12 cellular contexts compared by ENCODE assay signal in genomic region chr3:125200731-125201139, GRCh38.
A peak's percentile ranks its signal among the peaks of the same experiment; 100 is the strongest.
DNase-seq lines count a peak whose midpoint lies in the region; ATAC-seq and TF ChIP-seq lines count a peak whose summit lies in the region.
"Had no signal": no experiment of that assay in that cellular context is flagged by ENCODE, and none has a peak within 500 bp of the region (broad histone marks: within the 10 kb centered on the region; RNA-seq: fewer than 3 reads in every experiment).

No MANE protein-coding gene starts in this region.

- TF ChIP-seq CTCF in GM13977 (IDR thresholded peaks at IDR 0.05; ENCODE audit: extremely low read depth, insufficient read depth, missing control alignments) (no peak), OCI-LY3 (IDR thresholded peaks at IDR 0.05; ENCODE audit: low read depth, low read length) (no peak)

- peak overlapping the region; percentile 52 for H3K4me3 ChIP-seq in OCI-LY3 (ENCODE audit: low read length)
- H3K4me3 ChIP-seq: BLaER1, suprapubic skin had no signal

- no peaks in the 10 kb centered on the region for H3K79me2 ChIP-seq in OCI-LY3 (ENCODE audit: low read length)

- 0 out of 2 replicates have a peak overlapping the region, but pooled peaks have one; percentile 18 for H2AFZ ChIP-seq in OCI-LY3 (ENCODE audit: low read depth, low read length)

- H3K9me3 ChIP-seq in OCI-LY3 (ENCODE audit: insufficient read depth, low read length) = no peaks in the 10 kb centered on the region
- H3K9me3 ChIP-seq: BLaER1, suprapubic skin had no signal

- peaks cover 24% of the 10 kb centered on the region for H3K4me1 ChIP-seq in OCI-LY3 (ENCODE audit: low read length)
- H3K4me1 ChIP-seq: suprapubic skin had no signal

- ATAC-seq in GM19452 (IDR thresholded peaks at IDR 0.05; ENCODE audit: unreplicated experiment) (peak; percentile 80), HG02885 (IDR thresholded peaks at IDR 0.05; ENCODE audit: poor library complexity, unreplicated experiment) (peak; percentile 70)
- ATAC-seq: esophagus mucosa had no signal

- no peaks in the 10 kb centered on the region for H3K36me3 ChIP-seq in OCI-LY3 (replicated peaks; ENCODE audit: low read depth, low read length)
- H3K36me3 ChIP-seq: BLaER1, suprapubic skin had no signal

- no peak overlapping the region for H3K9ac ChIP-seq in OCI-LY3 (ENCODE audit: low read length)
- H3K9ac ChIP-seq: BLaER1 had no signal

- H3K4me2 ChIP-seq in OCI-LY3 (ENCODE audit: low read length) = peak overlapping the region; percentile 78
- H3K4me2 ChIP-seq: BLaER1 had no signal

- no peaks in the 10 kb centered on the region for H4K20me1 ChIP-seq in OCI-LY3 (ENCODE audit: insufficient read depth, low read length)
- H4K20me1 ChIP-seq: BLaER1 had no signal

- no peak overlapping the region for H3K27ac ChIP-seq in OCI-LY3 (ENCODE audit: low read length)
- H3K27ac ChIP-seq: BLaER1, suprapubic skin had no signal

- in situ Hi-C loops in GM13977 (cut with MboI; ENCODE audit: low pct_unique_long_range_greater_than_20kb, low sequenced_read_pairs, unreplicated experiment) = no loop called here

- H3K27me3 ChIP-seq in OCI-LY3 (ENCODE audit: low read depth, low read length) = peaks cover 12% of the 10 kb centered on the region; the same call in 1 of the 2 replicates
- H3K27me3 ChIP-seq: BLaER1, suprapubic skin had no signal

- DNase-seq in GM13977 (ENCODE audit: low spot score) (peak; percentile 66), T-helper 9 cell (no peak), NCI-H748 (lab: John Stamatoyannopoulos, UW; ENCODE audit: unreplicated experiment) (no peak)
- DNase-seq in stimulated activated CD4-positive, alpha-beta T cell treated with anti-CD3 and anti-CD28 coated beads, Interleukin-2, amount 100 ng/mL, for 48 hours = no peak
- no peak for DNase-seq in stimulated activated CD4-positive, alpha-beta T cell treated with anti-CD3 and anti-CD28 coated beads, Interleukin-15, amount 100 ng/mL, for 24 hours
- DNase-seq: activated T-cell treated with anti-CD3 and anti-CD28 coated beads, Interleukin-2, amount 50 U/mL, for 4 hours had no signal
